8 cellular contexts compared by ENCODE assay signal in genomic region chr6:127266892-127267741, GRCh38. TPM values are rescaled to one million over a fixed set of nuclear protein-coding genes. Genes with fewer than 3 reads are reported as not detected.
A peak's percentile ranks its signal among the peaks of the same experiment; 100 is the strongest.
DNase-seq lines count a peak whose midpoint lies in the region; ATAC-seq and TF ChIP-seq lines count a peak whose summit lies in the region.

No MANE protein-coding gene starts in this region.

- ATAC-seq in GM18508 (IDR thresholded peaks at IDR 0.05; ENCODE audit: insufficient read depth, unreplicated experiment) = peak; percentile 49
- ATAC-seq in HG02970 (IDR thresholded peaks at IDR 0.05; ENCODE audit: low FRiP score, unreplicated experiment) = peak; percentile 68
- peak; percentile 89 to 91 for ATAC-seq in lower lobe of right lung

- H3K4me1 ChIP-seq in A673 (ENCODE audit: insufficient read depth, low read length, poor library complexity, severe bottlenecking) (peaks cover 12% of the 10 kb centered on the region), lower lobe of right lung (peaks cover 46% of the 10 kb centered on the region)

- intact Hi-C loops in A673 (cut with micrococcal nuclease; ENCODE audit: unreplicated experiment) (no loop called here), lower lobe of right lung (cut with DNase I) (no loop called here)
- intact Hi-C loops in dendritic cell treated with granulocyte-macrophage colony-stimulating factor and Interleukin-4, amounts not matched to agents 40 ng/mL and 50 ng/mL, for 4 days (cut with micrococcal nuclease) = loop anchor here (2.0 to 10.0 kb wide), 4 partner anchors 60 to 922 kb away; partner anchors contain the start of genes CENPW and ECHDC1

- no TSS peak for BruUV-seq in A673 (replicated peaks; lab: Mats Ljungman, UMichigan)

- H3K36me3 ChIP-seq in A673 (ENCODE audit: insufficient read depth, low read length, poor library complexity, severe bottlenecking) (no peaks in the 10 kb centered on the region), lower lobe of right lung (no peaks in the 10 kb centered on the region)

- peaks cover 30% of the 10 kb centered on the region for H3K4me1 Mint-ChIP-seq in dendritic cell treated with granulocyte-macrophage colony-stimulating factor and Interleukin-4, amounts not matched to agents 40 ng/mL and 50 ng/mL, for 4 days (ENCODE audit: low read depth)

- peak overlapping the region; percentile 100 for H3K4me3 Mint-ChIP-seq in dendritic cell treated with granulocyte-macrophage colony-stimulating factor and Interleukin-4, amounts not matched to agents 40 ng/mL and 50 ng/mL, for 4 days

- no peak for TF ChIP-seq CTCF in A673 (conservative IDR thresholded peaks at IDR 0.05; ENCODE audit: low read depth, low read length)
- no peak for TF ChIP-seq CTCF in lower lobe of right lung (IDR thresholded peaks at IDR 0.05)

- POLR2A ChIA-PET in A673 (lab: Charles Lee; ENCODE audit: low non-redundant PET) = interaction anchor here (0.6 kb wide), 2 partner anchors 1070 to 1176 kb away, joined by 5 to 6 read pairs; no protein-coding TSS in a partner anchor

- peak overlapping the region; percentile 98 for H3K4me3 ChIP-seq in A673 (ENCODE audit: low read depth, low read length, poor library complexity, severe bottlenecking)
- peak overlapping the region; percentile 83 for H3K4me3 ChIP-seq in lower lobe of right lung

- peak overlapping the region; percentile 95 for H3K27ac ChIP-seq in A673 (ENCODE audit: low read depth, low read length, poor library complexity, severe bottlenecking)
- H3K27ac ChIP-seq in lower lobe of right lung = peak overlapping the region; percentile 99

- CTCF ChIA-PET in A673 (lab: Charles Lee) = interaction anchor here (0.6 to 1.3 kb wide), 11 partner anchors 8 to 1821 kb away, joined by 3 to 19 read pairs (median 4); no protein-coding TSS in a partner anchor

- H3K9me3 Mint-ChIP-seq in dendritic cell treated with granulocyte-macrophage colony-stimulating factor and Interleukin-4, amounts not matched to agents 40 ng/mL and 50 ng/mL, for 4 days = no peaks in the 10 kb centered on the region

- no peaks in the 10 kb centered on the region for H3K27me3 Mint-ChIP-seq in dendritic cell treated with granulocyte-macrophage colony-stimulating factor and Interleukin-4, amounts not matched to agents 40 ng/mL and 50 ng/mL, for 4 days

- DNase-seq in A673 (ENCODE audit: low spot score) (peak; percentile 54), NCI-H2227 (lab: John Stamatoyannopoulos, UW; ENCODE audit: unreplicated experiment) (peak; percentile 43), lower lobe of right lung (peak; percentile 77)
- peak; percentile 44 for DNase-seq in activated CD4-positive, alpha-beta T cell treated with anti-CD3 and anti-CD28 coated beads, Interleukin-2, amount 50 U/mL, for 1 hour
- peak; percentile 37 for DNase-seq in stimulated activated CD8-positive, alpha-beta memory T cell treated with anti-CD3 and anti-CD28 coated beads, Interleukin-12 subunit alpha, Interleukin-12 subunit beta, amount 100 ng/mL, for 4 hours (ENCODE audit: low read depth)

- no peaks in the 10 kb centered on the region for H3K27me3 ChIP-seq in A673 (replicated peaks; ENCODE audit: insufficient read depth, low read depth, low read length, poor library complexity)
- H3K27me3 ChIP-seq in lower lobe of right lung (ENCODE audit: low read depth) = no peaks in the 10 kb centered on the region

- peaks cover 22% of the 10 kb centered on the region for H3K36me3 Mint-ChIP-seq in dendritic cell treated with granulocyte-macrophage colony-stimulating factor and Interleukin-4, amounts not matched to agents 40 ng/mL and 50 ng/mL, for 4 days (ENCODE audit: low read depth)

- peak overlapping the region; percentile 98 for H3K27ac Mint-ChIP-seq in dendritic cell treated with granulocyte-macrophage colony-stimulating factor and Interleukin-4, amounts not matched to agents 40 ng/mL and 50 ng/mL, for 4 days

- no peaks in the 10 kb centered on the region for H3K9me3 ChIP-seq in A673 (ENCODE audit: low read depth, low read length, poor library complexity, severe bottlenecking)
- no peaks in the 10 kb centered on the region for H3K9me3 ChIP-seq in lower lobe of right lung

RNA-seq across cellular contexts. Expression of gene RNF146, which starts 0.5 kb away (rescaled TPM):
- 21.7 and 22.6 TPM in 2 replicates for total RNA-seq in A673 (2021)
- total RNA-seq in lower lobe of right lung = 61.7 TPM

Comparison
In these comparisons a context has a peak if more than half of its experiments do, and no peak if none do; other contexts are left out.
1. Peak in every context shown above with its lines: DNase-seq, ATAC-seq, H3K4me3 ChIP-seq and H3K27ac ChIP-seq.